Comparison of ENCODE assay signal across 16 cellular contexts in genomic region chr17:35160354-35161201, GRCh38. TPM values are rescaled to one million over a fixed set of nuclear protein-coding genes. Genes with fewer than 3 reads are reported as not detected.
DNase-seq lines count a peak whose midpoint lies in the region; ATAC-seq and TF ChIP-seq lines count a peak whose summit lies in the region.
"Had no signal": no experiment of that assay in that cellular context is flagged by ENCODE, and none has a peak within 500 bp of the region (broad histone marks: within the 10 kb centered on the region; RNA-seq: fewer than 3 reads in every experiment).

No MANE protein-coding gene starts in this region.

- no peaks in the 10 kb centered on the region for H3K9me3 ChIP-seq in ovary
- H3K9me3 ChIP-seq: SK-N-SH, tibial nerve had no signal

- no peak for TF ChIP-seq EP300 in ovary (IDR thresholded peaks at IDR 0.05)

- no peaks in the 10 kb centered on the region for H3K27me3 Mint-ChIP-seq in activated CD8-positive, alpha-beta T cell treated with anti-CD3 and anti-CD28 coated beads for 36 hours
- H3K27me3 Mint-ChIP-seq in central memory CD8-positive, alpha-beta T cell: no peaks in the 10 kb centered on the region

- no peak overlapping the region for H3K27ac ChIP-seq in ovary
- H3K27ac ChIP-seq: tibial nerve had no signal

- WGBS in ovary, 3 donors: 71 to 79% (median 73%) methylated on average over 13 of the region's 13 CpGs

- H3K27me3 ChIP-seq in ovary: no peaks in the 10 kb centered on the region

- TF ChIP-seq CTCF in activated CD8-positive, alpha-beta T cell treated with anti-CD3 and anti-CD28 coated beads for 36 hours (IDR thresholded peaks at IDR 0.05): no peak
- no peak for TF ChIP-seq CTCF in ovary (IDR thresholded peaks at IDR 0.05)

- no peaks in the 10 kb centered on the region for H3K36me3 ChIP-seq in ovary
- H3K36me3 ChIP-seq: tibial nerve had no signal

- peak; percentile 66 for ATAC-seq in activated CD8-positive, alpha-beta T cell treated with anti-CD3 and anti-CD28 coated beads for 36 hours
- ATAC-seq in central memory CD8-positive, alpha-beta T cell (replicated peaks; ENCODE audit: extremely low read depth, poor library complexity, severe bottlenecking): peak; percentile 86
- peak; percentile 82 for ATAC-seq in stimulated activated effector memory CD8-positive, alpha-beta T cell treated with anti-CD3 and anti-CD28 coated beads, Interleukin-12 subunit alpha, Interleukin-12 subunit beta, amount 100 ng/mL, for 72 hours

- POLR2A ChIA-PET in activated CD8-positive, alpha-beta T cell treated with anti-CD3 and anti-CD28 coated beads for 36 hours (lab: Charles Lee): interaction anchor here (0.7 to 1.4 kb wide), 8 partner anchors 9 to 416 kb away, joined by 3 to 6 read pairs (median 3); partner anchors contain the start of gene SLFN5

- no peak overlapping the region for H3K4me3 ChIP-seq in ovary
- H3K4me3 ChIP-seq: tibial nerve had no signal

- intact Hi-C loops in activated CD8-positive, alpha-beta T cell treated with anti-CD3 and anti-CD28 coated beads for 36 hours (cut with micrococcal nuclease): no loop called here
- intact Hi-C loops in ovary (cut with DNase I): no loop called here

- peaks cover 2% of the 10 kb centered on the region for H3K9me3 Mint-ChIP-seq in activated CD8-positive, alpha-beta T cell treated with anti-CD3 and anti-CD28 coated beads for 36 hours
- H3K9me3 Mint-ChIP-seq in central memory CD8-positive, alpha-beta T cell: no peaks in the 10 kb centered on the region
- no peaks in the 10 kb centered on the region for H3K9me3 Mint-ChIP-seq in stimulated activated effector memory CD8-positive, alpha-beta T cell treated with anti-CD3 and anti-CD28 coated beads, Interleukin-12 subunit alpha, Interleukin-12 subunit beta, amount 100 ng/mL, for 72 hours
- H3K9me3 Mint-ChIP-seq: brain had no signal

- H3K4me1 ChIP-seq in ovary (ENCODE audit: insufficient read depth): no peaks in the 10 kb centered on the region
- H3K4me1 ChIP-seq: tibial nerve had no signal

- CTCF ChIA-PET in activated CD8-positive, alpha-beta T cell treated with anti-CD3 and anti-CD28 coated beads for 36 hours (lab: Charles Lee): interaction anchor here (1.3 to 1.9 kb wide), 5 partner anchors 10 to 603 kb away, joined by 3 to 6 read pairs (median 4); no protein-coding TSS in a partner anchor

- peak overlapping the region; percentile 12 for H3K4me3 Mint-ChIP-seq in activated CD8-positive, alpha-beta T cell treated with anti-CD3 and anti-CD28 coated beads for 36 hours
- peak overlapping the region; percentile 66 for H3K4me3 Mint-ChIP-seq in central memory CD8-positive, alpha-beta T cell
- H3K4me3 Mint-ChIP-seq in stimulated activated effector memory CD8-positive, alpha-beta T cell treated with anti-CD3 and anti-CD28 coated beads, Interleukin-12 subunit alpha, Interleukin-12 subunit beta, amount 100 ng/mL, for 72 hours: peak overlapping the region; percentile 44
- H3K4me3 Mint-ChIP-seq: brain had no signal

- peak overlapping the region; percentile 78 for H3K27ac Mint-ChIP-seq in activated CD8-positive, alpha-beta T cell treated with anti-CD3 and anti-CD28 coated beads for 36 hours
- H3K27ac Mint-ChIP-seq in central memory CD8-positive, alpha-beta T cell (ENCODE audit: low read depth): peak overlapping the region; percentile 78
- H3K27ac Mint-ChIP-seq in stimulated activated effector memory CD8-positive, alpha-beta T cell treated with anti-CD3 and anti-CD28 coated beads, Interleukin-12 subunit alpha, Interleukin-12 subunit beta, amount 100 ng/mL, for 72 hours: peak overlapping the region; percentile 61
- H3K27ac Mint-ChIP-seq: brain had no signal

- H3K36me3 Mint-ChIP-seq in activated CD8-positive, alpha-beta T cell treated with anti-CD3 and anti-CD28 coated beads for 36 hours (ENCODE audit: low read depth): no peaks in the 10 kb centered on the region
- peaks cover 12% of the 10 kb centered on the region for H3K36me3 Mint-ChIP-seq in central memory CD8-positive, alpha-beta T cell (ENCODE audit: insufficient read depth)
- H3K36me3 Mint-ChIP-seq in stimulated activated effector memory CD8-positive, alpha-beta T cell treated with anti-CD3 and anti-CD28 coated beads, Interleukin-12 subunit alpha, Interleukin-12 subunit beta, amount 100 ng/mL, for 72 hours: no peaks in the 10 kb centered on the region
- H3K36me3 Mint-ChIP-seq: brain, IgD-negative memory B cell had no signal

- peaks cover 36% of the 10 kb centered on the region for H3K4me1 Mint-ChIP-seq in activated CD8-positive, alpha-beta T cell treated with anti-CD3 and anti-CD28 coated beads for 36 hours (ENCODE audit: low read depth)
- H3K4me1 Mint-ChIP-seq in central memory CD8-positive, alpha-beta T cell: peaks cover 52% of the 10 kb centered on the region
- H3K4me1 Mint-ChIP-seq in stimulated activated effector memory CD8-positive, alpha-beta T cell treated with anti-CD3 and anti-CD28 coated beads, Interleukin-12 subunit alpha, Interleukin-12 subunit beta, amount 100 ng/mL, for 72 hours: peaks cover 43% of the 10 kb centered on the region
- H3K4me1 Mint-ChIP-seq: brain had no signal

- peak; percentile 45 for DNase-seq in NK-92 treated with Interleukin-12 subunit alpha and Interleukin-12 subunit beta, amount 100 ng/mL, for 24 hours (lab: John Stamatoyannopoulos, UW)
- DNase-seq in NK-92 (lab: John Stamatoyannopoulos, UW; ENCODE audit: unreplicated experiment) (no peak), ovary (no peak), NCI-H69 (lab: John Stamatoyannopoulos, UW) (no peak), HK-2 (ENCODE audit: unreplicated experiment) (no peak)
- DNase-seq in activated CD8-positive, alpha-beta T cell treated with anti-CD3 and anti-CD28 coated beads for 36 hours: peak; percentile 32
- peak in 1 of 2 donors; percentile 45 for DNase-seq in central memory CD8-positive, alpha-beta T cell (ENCODE audit: low spot score in 2 of 2)
- DNase-seq in stimulated activated effector memory CD8-positive, alpha-beta T cell treated with anti-CD3 and anti-CD28 coated beads, Interleukin-12 subunit alpha, Interleukin-12 subunit beta, amount 100 ng/mL, for 72 hours (ENCODE audit: low spot score in 2 of 2): no peak
- DNase-seq: 8988T, kidney glomerular epithelial cell, NCI-H2107, SK-N-SH had no signal

- TF ChIP-seq POLR2A in ovary (IDR thresholded peaks at IDR 0.05): no peak

RNA-seq across cellular contexts. Expression of gene UNC45B, which starts 13.0 kb away (rescaled TPM):
- total RNA-seq in activated CD8-positive, alpha-beta T cell treated with anti-CD3 and anti-CD28 coated beads for 36 hours: under 1 TPM in 1 of 2 experiments, not detected in 1; 0.11 TPM
- total RNA-seq in ovary: under 1 TPM in 3 of 7 donors, not detected in 4; 0.05 to 0.10 (median 0.05) TPM
- under 1 TPM; 0.05 to 0.10 TPM for polyA plus RNA-seq in ovary
- total RNA-seq: tibial nerve had no signal
- polyA plus RNA-seq: IgD-negative memory B cell, SK-N-SH had no signal

RNA-seq across cellular contexts. Expression of gene NLE1, which starts 18.5 kb away (rescaled TPM):
- 10 to 100 TPM; 49.1 to 49.8 TPM for total RNA-seq in activated CD8-positive, alpha-beta T cell treated with anti-CD3 and anti-CD28 coated beads for 36 hours
- total RNA-seq in ovary: 10 to 100 TPM; 11.7 to 26.5 (median 22.2) TPM
- polyA plus RNA-seq in ovary: 10 to 100 TPM; 10.6 to 12.2 TPM

RNA-seq across cellular contexts. Expression of gene SLC35G3, which starts 33.6 kb away (rescaled TPM):
- not detected for total RNA-seq in activated CD8-positive, alpha-beta T cell treated with anti-CD3 and anti-CD28 coated beads for 36 hours
- total RNA-seq in ovary: not detected
- not detected for polyA plus RNA-seq in ovary
- total RNA-seq: glomerular endothelial cell, tibial nerve had no signal
- polyA plus RNA-seq: IgD-negative memory B cell, SK-N-SH had no signal

RNA-seq across cellular contexts. Expression of gene FNDC8, which starts 39.2 kb away (rescaled TPM):
- not detected for total RNA-seq in activated CD8-positive, alpha-beta T cell treated with anti-CD3 and anti-CD28 coated beads for 36 hours
- not detected for total RNA-seq in ovary
- polyA plus RNA-seq in ovary: not detected
- total RNA-seq: glomerular endothelial cell, tibial nerve had no signal
- polyA plus RNA-seq: IgD-negative memory B cell, SK-N-SH had no signal

RNA-seq across cellular contexts. Expression of gene RAD51D, which starts 40.9 kb away (rescaled TPM):
- 10 to 100 TPM; 32.4 to 36.2 TPM for total RNA-seq in activated CD8-positive, alpha-beta T cell treated with anti-CD3 and anti-CD28 coated beads for 36 hours
- total RNA-seq in ovary: 10 to 100 TPM in 5 of 7 donors, 1 to 10 TPM in 2; 7.3 to 16.7 (median 11.5) TPM
- 1 to 10 TPM; 7.5 to 9.3 TPM for polyA plus RNA-seq in ovary

Comparison
In these comparisons a context has a peak if more than half of its experiments do, and no peak if none do; other contexts are left out.
1. DNase-seq: peak in NK-92 treated with Interleukin-12 subunit alpha and Interleukin-12 subunit beta, amount 100 ng/mL, for 24 hours (single experiment) and activated CD8-positive, alpha-beta T cell treated with anti-CD3 and anti-CD28 coated beads for 36 hours (single experiment); none in NK-92 (single experiment), stimulated activated effector memory CD8-positive, alpha-beta T cell treated with anti-CD3 and anti-CD28 coated beads, Interleukin-12 subunit alpha, Interleukin-12 subunit beta, amount 100 ng/mL, for 72 hours (0 of 2), ovary (0 of 5), NCI-H69 (single experiment) and HK-2 (single experiment).
2. H3K4me3 Mint-ChIP-seq: peak in every context shown above with its lines; median percentile 66 in central memory CD8-positive, alpha-beta T cell; 44 in stimulated activated effector memory CD8-positive, alpha-beta T cell treated with anti-CD3 and anti-CD28 coated beads, Interleukin-12 subunit alpha, Interleukin-12 subunit beta, amount 100 ng/mL, for 72 hours; 12 in activated CD8-positive, alpha-beta T cell treated with anti-CD3 and anti-CD28 coated beads for 36 hours.
3. Peak in every context shown above with its lines, with median percentiles within 50 percentile points of each other: ATAC-seq and H3K27ac Mint-ChIP-seq.